In genomic region chr6:37057678-37058077, GRCh38 we compare ENCODE assay signal across 1 cellular context.
TF ChIP-seq lines count a peak whose summit lies in the region.

No MANE protein-coding gene starts in this region.

TF ChIP-seq in IMR-90, 13 proteins besides CTCF, POLR2A, EP300 and RAD21:
- no peak for TF ChIP-seq SMC3 (IDR thresholded peaks at IDR 0.05; ENCODE audit: low read depth, low read length)
- TF ChIP-seq CEBPB (IDR thresholded peaks at IDR 0.05; ENCODE audit: low read depth, low read length) = no peak
- TF ChIP-seq MAZ (IDR thresholded peaks at IDR 0.05; ENCODE audit: borderline replicate concordance, low read depth, low read length) = no peak
- no peak for TF ChIP-seq RFX5 (IDR thresholded peaks at IDR 0.05; ENCODE audit: low read depth, low read length)
